9 cellular contexts compared by ENCODE assay signal in genomic region chr19:55673889-55674288, GRCh38. TPM values are rescaled to one million over a fixed set of nuclear protein-coding genes. Genes with fewer than 3 reads are reported as not detected.
DNase-seq lines count a peak whose midpoint lies in the region; ATAC-seq and TF ChIP-seq lines count a peak whose summit lies in the region.
"Had no signal": no experiment of that assay in that cellular context is flagged by ENCODE, and none has a peak within 500 bp of the region (broad histone marks: within the 10 kb centered on the region; RNA-seq: fewer than 3 reads in every experiment).

No MANE protein-coding gene starts in this region.

- H3K4me1 Mint-ChIP-seq in WTC11 = peaks cover 47% of the 10 kb centered on the region
- H3K4me1 Mint-ChIP-seq in glutamatergic neuron (ENCODE audit: low read depth, unreplicated experiment) = peaks cover 20% of the 10 kb centered on the region

- TF ChIP-seq CTCF in 22Rv1 (IDR thresholded peaks at IDR 0.05) = no peak
- TF ChIP-seq CTCF in DND-41 (IDR thresholded peaks at IDR 0.05; ENCODE audit: borderline replicate concordance, extremely low read depth, low read length, poor library complexity, severe bottlenecking) = no peak
- no peak for TF ChIP-seq CTCF in WTC11 (IDR thresholded peaks at IDR 0.05)
- no peak for TF ChIP-seq CTCF in glutamatergic neuron (IDR thresholded peaks at IDR 0.05; ENCODE audit: partially characterized antibody, unreplicated experiment)

- no peaks in the 10 kb centered on the region for H3K27me3 ChIP-seq in DND-41 (ENCODE audit: insufficient read depth, low read length, poor library complexity)

- H3K27ac Mint-ChIP-seq in WTC11 (peak overlapping the region; percentile 85), glutamatergic neuron (ENCODE audit: unreplicated experiment) (peak overlapping the region; percentile 22)

- POLR2A ChIA-PET in WTC11 (lab: Charles Lee) = no interaction called here

- in situ Hi-C loops in G401 (cut with HindIII; ENCODE audit: low sequenced_read_pairs) = no loop called here

- CTCF ChIA-PET in WTC11 (lab: Charles Lee) = interaction anchor here (0.8 to 1.7 kb wide), 4 partner anchors 19 to 49 kb away, joined by 3 to 8 read pairs (median 4); partner anchors contain the start of genes U2AF2 and ZNF784

- peaks cover 64% of the 10 kb centered on the region for H3K4me1 ChIP-seq in DND-41 (ENCODE audit: insufficient read depth, low read length)

- no peak for ATAC-seq in DND-41 (ENCODE audit: insufficient read depth, low read depth)
- no peak for ATAC-seq in WTC11
- no peak for ATAC-seq in HG03135 (IDR thresholded peaks at IDR 0.05; ENCODE audit: unreplicated experiment)
- ATAC-seq in GM19328 (IDR thresholded peaks at IDR 0.05; ENCODE audit: unreplicated experiment) = no peak
- no peak for ATAC-seq in GM18502 (IDR thresholded peaks at IDR 0.05; ENCODE audit: poor library complexity, unreplicated experiment)

- H3K4me3 Mint-ChIP-seq in WTC11 = peak overlapping the region; percentile 49
- peak overlapping the region; percentile 2 for H3K4me3 Mint-ChIP-seq in glutamatergic neuron (ENCODE audit: unreplicated experiment)

- H3K36me3 ChIP-seq in DND-41 (ENCODE audit: insufficient read depth, low read length) = peaks cover 69% of the 10 kb centered on the region

- no peak overlapping the region for H3K9ac ChIP-seq in DND-41 (ENCODE audit: low read depth, low read length)

- H3K27ac ChIP-seq in 22Rv1 = peak overlapping the region; percentile 78
- no peak overlapping the region; the same call in 1 of the 2 replicates for H3K27ac ChIP-seq in DND-41 (ENCODE audit: low read length)

- DNase-seq in DND-41 (no peak), WTC11 (ENCODE audit: low spot score) (no peak), glutamatergic neuron (no peak), G401 (ENCODE audit: low spot score) (no peak)
- DNase-seq: NCI-H446 had no signal

- no peaks in the 10 kb centered on the region for H3K9me3 ChIP-seq in DND-41 (ENCODE audit: insufficient read depth, low read length, severe bottlenecking)

- H3K36me3 Mint-ChIP-seq in WTC11 (peaks cover 43% of the 10 kb centered on the region), glutamatergic neuron (ENCODE audit: unreplicated experiment) (no peaks in the 10 kb centered on the region)

- H4K20me1 ChIP-seq in DND-41 (ENCODE audit: insufficient read depth, low read length) = peaks cover 75% of the 10 kb centered on the region

- H3K27me3 Mint-ChIP-seq in WTC11 (ENCODE audit: low read depth) = no peaks in the 10 kb centered on the region
- peaks cover 18% of the 10 kb centered on the region for H3K27me3 Mint-ChIP-seq in glutamatergic neuron (ENCODE audit: unreplicated experiment)

- no peak overlapping the region for H2AFZ ChIP-seq in DND-41 (ENCODE audit: low read depth, low read length)

- H3K9me3 Mint-ChIP-seq in WTC11 = no peaks in the 10 kb centered on the region
- H3K9me3 Mint-ChIP-seq in glutamatergic neuron (ENCODE audit: unreplicated experiment) = peaks cover 24% of the 10 kb centered on the region

- peak overlapping the region; percentile 94; the same call in 1 of the 2 replicates for H3K4me2 ChIP-seq in DND-41 (ENCODE audit: insufficient read depth, low read length)

- H3K4me3 ChIP-seq in DND-41 (ENCODE audit: low read depth in 1 of 2, low read length in 2 of 2) = no peak overlapping the region

- H3K79me2 ChIP-seq in DND-41 (ENCODE audit: insufficient read depth, low read length) = peaks cover 87% of the 10 kb centered on the region

TF ChIP-seq in WTC11, 78 proteins besides CTCF, POLR2A, EP300 and RAD21 (continues in another document):
- TF ChIP-seq ZNF532 (CRISPR knock-in tag; IDR thresholded peaks at IDR 0.05; ENCODE audit: borderline replicate concordance) (no peak), EMX1 (CRISPR knock-in tag; IDR thresholded peaks at IDR 0.05) (no peak), ATF6 (CRISPR knock-in tag; IDR thresholded peaks at IDR 0.05) (no peak), ETV6 (CRISPR knock-in tag; IDR thresholded peaks at IDR 0.05) (no peak), AR (CRISPR knock-in tag; IDR thresholded peaks at IDR 0.05) (no peak), MLX (CRISPR knock-in tag; IDR thresholded peaks at IDR 0.05) (no peak)

RNA-seq across cellular contexts. Expression of gene EPN1, which starts 1.1 kb away (rescaled TPM):
- total RNA-seq in WTC11 (2021) (227 to 234 TPM (median 227 TPM) in 3 replicates), glutamatergic neuron (ENCODE audit: unreplicated experiment) (150 TPM)
- 40.6 and 89.1 TPM in 2 replicates for total RNA-seq in G401 (2014; rRNA removed; shearing (Covaris generic))

RNA-seq across cellular contexts. Expression of gene U2AF2, which starts 19.1 kb away (rescaled TPM):
- total RNA-seq in WTC11 (2021) (249 to 302 TPM (median 249 TPM) in 3 replicates), glutamatergic neuron (ENCODE audit: unreplicated experiment) (216 TPM)
- total RNA-seq in G401 (2014; rRNA removed; shearing (Covaris generic)) = 239 and 262 TPM in 2 replicates

RNA-seq across cellular contexts. Expression of gene CCDC106, which starts 25.9 kb away (rescaled TPM):
- total RNA-seq in WTC11 (2021) (21.1 to 24.8 TPM (median 24.8 TPM) in 3 replicates), glutamatergic neuron (ENCODE audit: unreplicated experiment) (32.1 TPM)
- 24.9 and 29.0 TPM in 2 replicates for total RNA-seq in G401 (2014; rRNA removed; shearing (Covaris generic))

RNA-seq across cellular contexts. Expression of gene ZNF581, which starts 30.4 kb away (rescaled TPM):
- total RNA-seq in WTC11 (2021) = 94.6 to 100 TPM (median 99.5 TPM) in 3 replicates
- total RNA-seq in glutamatergic neuron (ENCODE audit: unreplicated experiment) = 31.0 TPM
- 31.0 and 53.7 TPM in 2 replicates for total RNA-seq in G401 (2014; rRNA removed; shearing (Covaris generic))

RNA-seq across cellular contexts. Expression of gene ZNF580, which starts 33.1 kb away (rescaled TPM):
- total RNA-seq in WTC11 (2021) (31.3 to 33.5 TPM (median 32.0 TPM) in 3 replicates), glutamatergic neuron (ENCODE audit: unreplicated experiment) (43.6 TPM)
- total RNA-seq in G401 (2014; rRNA removed; shearing (Covaris generic)) = 5.1 and 17.4 TPM in 2 replicates
